In the genomic region with DNA sequence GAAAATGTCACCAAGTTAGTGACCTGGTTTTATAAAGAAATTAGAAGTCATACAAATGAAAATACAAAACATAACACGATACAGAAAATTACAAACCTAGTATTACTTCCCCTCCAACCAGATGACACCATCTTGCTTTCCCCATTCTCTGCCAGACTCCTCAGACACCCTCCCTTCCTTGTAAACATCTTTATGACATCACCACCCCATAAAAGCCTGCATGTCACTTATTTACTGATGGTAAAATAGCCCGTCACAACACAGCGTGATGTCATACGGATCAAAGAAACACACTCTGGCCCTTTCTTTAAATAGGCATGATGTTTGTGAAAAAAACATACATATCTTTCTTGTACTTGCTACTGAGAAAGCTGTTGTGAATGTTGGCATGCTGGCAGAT, we compare ENCODE assay signal across 26 cellular contexts.
"Had no signal": no experiment of that assay in that cellular context is flagged by ENCODE, and none has a peak within 500 bp of the region (broad histone marks: within the 10 kb centered on the region; RNA-seq: fewer than 3 reads in every experiment).

No MANE protein-coding gene starts in this region.

- H3K4me1 ChIP-seq: left lung, lower lobe of right lung, right atrium auricular region, suprapubic skin, tibial artery, upper lobe of right lung had no signal

- FAIRE-seq: islet of Langerhans, kidney, urothelium cell line had no signal

- H3K4me3 ChIP-seq: left lung, lower lobe of right lung, ovary, right atrium auricular region, skin epidermis, suprapubic skin, thoracic aorta, tibial artery, upper lobe of right lung had no signal

- H3K27ac ChIP-seq: left lung, lower lobe of right lung, ovary, right atrium auricular region, skin epidermis, suprapubic skin, thoracic aorta, tibial artery, upper lobe of right lung had no signal

- H3K27me3 ChIP-seq: left lung, ovary, right atrium auricular region, suprapubic skin, tibial artery, upper lobe of right lung had no signal

- H3K36me3 ChIP-seq: left lung, lower lobe of right lung, ovary, right atrium auricular region, suprapubic skin, thoracic aorta, tibial artery, upper lobe of right lung had no signal

- ATAC-seq: left colon; left lung; lower lobe of right lung; naive thymus-derived CD8-positive, alpha-beta T cell; sciatic nerve; stimulated activated effector memory CD8-positive, alpha-beta T cell treated with anti-CD3 and anti-CD28 coated beads, Interleukin-12 subunit alpha, Interleukin-12 subunit beta, amount 100 ng/mL, for 72 hours; upper lobe of right lung had no signal

- DNase-seq: hypothalamus; immature natural killer cell; kidney; left colon; left lung; lower lobe of right lung; mammary epithelial cell; mesenchymal stem cell; naive thymus-derived CD8-positive, alpha-beta T cell; ovary; stimulated activated CD4-positive, alpha-beta T cell treated with anti-CD3 and anti-CD28 coated beads, Interleukin-12 subunit alpha, Interleukin-12 subunit beta, amount 100 ng/mL, for 4 hours; stimulated activated CD4-positive, alpha-beta T cell treated with anti-CD3 and anti-CD28 coated beads, Interleukin-15, amount 100 ng/mL, for 24 hours; stimulated activated CD4-positive, alpha-beta T cell treated with anti-CD3 and anti-CD28 coated beads, Interleukin-2, amount 100 ng/mL, for 24 hours; stimulated activated CD4-positive, alpha-beta T cell treated with anti-CD3 and anti-CD28 coated beads, Interleukin-4, amount 100 ng/mL, for 24 hours; stimulated activated naive CD4-positive, alpha-beta T cell; tibial artery; trophoblast cell; upper lobe of right lung had no signal

- H3K9me3 ChIP-seq: left lung, lower lobe of right lung, ovary, right atrium auricular region, suprapubic skin, thoracic aorta, tibial artery, upper lobe of right lung had no signal
